Comparison of ENCODE assay signal across 8 cellular contexts in the genomic region with DNA sequence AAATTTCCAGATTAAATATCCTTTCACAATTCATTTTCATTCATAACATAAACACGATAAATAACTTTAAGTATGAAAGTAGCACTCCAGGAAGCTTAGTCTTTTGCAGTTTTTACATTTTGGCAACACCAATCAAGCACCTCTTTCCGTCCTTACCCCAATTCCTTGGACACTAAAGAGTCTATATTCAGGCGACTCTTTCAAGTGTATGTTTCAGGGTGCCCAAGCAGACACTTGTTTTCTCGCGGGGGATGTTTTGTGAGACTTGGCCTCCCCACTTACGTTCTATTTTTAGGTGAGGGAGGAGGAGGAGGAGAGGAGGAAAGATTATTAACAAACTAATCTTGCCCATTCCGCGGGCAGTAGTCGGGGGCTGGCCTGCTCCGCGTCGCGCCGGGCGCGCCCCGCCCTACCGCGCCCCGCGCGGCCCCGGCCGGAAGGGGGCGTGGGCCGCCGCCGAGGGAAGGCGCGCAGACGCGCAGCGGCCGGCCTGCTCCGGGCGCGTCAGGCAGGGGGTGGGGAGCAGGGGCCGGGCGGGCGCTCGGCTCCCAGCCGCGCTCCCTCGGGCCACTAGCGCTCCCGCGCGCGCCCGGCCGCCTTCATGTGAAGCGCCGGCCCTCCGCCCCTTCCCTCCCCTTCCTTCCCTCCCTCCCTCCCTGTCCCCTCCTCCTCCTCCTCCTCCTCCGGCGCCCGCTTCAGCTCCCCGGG. TPM values are rescaled to one million over a fixed set of nuclear protein-coding genes. Genes with fewer than 3 reads are reported as not detected.
DNase-seq lines count a peak whose midpoint lies in the region; ATAC-seq, FAIRE-seq and TF ChIP-seq lines count a peak whose summit lies in the region.

A gene (plus strand): TSS at position 473 of the 708 bp plus-strand sequence. CDS start 337 bp downstream, outside the sequence.

- H3K27ac Mint-ChIP-seq in activated T-helper 2 cell treated with anti-CD3 and anti-CD28 coated beads, Interferon-gamma antibody, Interleukin-2, Interleukin-4, amounts not matched to agents 10 μg/mL and 5 μg/mL and 100 μg/mL, durations not matched to agents 14 hours and 24 hours and 36 hours, result peak within 1 kb of the TSS; percentile 90
- H3K27ac Mint-ChIP-seq in nephron, result peak within 1 kb of the TSS; percentile 92 to 98 (median 97)
- peak within 1 kb of the TSS; percentile 91 to 97 for H3K27ac Mint-ChIP-seq in stimulated activated naive CD8-positive, alpha-beta T cell treated with anti-CD3 and anti-CD28 coated beads, Interleukin-15, amount 100 ng/mL, for 72 hours

- FAIRE-seq in RCC 7860 (lab: Jason Lieb, UNC), result no peak

- H3K4me3 ChIP-seq in HUES48 (ENCODE audit: low read depth, low read length) (peak within 1 kb of the TSS; percentile 86), fibroblast of the aortic adventitia (ENCODE audit: low read depth, low read length) (peak within 1 kb of the TSS; percentile 84)

- H3K36me3 ChIP-seq in HUES48 (ENCODE audit: control insufficient read depth, insufficient read depth, low read length), result no peaks in the 10 kb centered on the region

- ATAC-seq in GM21447 (IDR thresholded peaks at IDR 0.05; ENCODE audit: unreplicated experiment), result peak; percentile 74
- peak; percentile 91 for ATAC-seq in stimulated activated naive CD8-positive, alpha-beta T cell treated with anti-CD3 and anti-CD28 coated beads, Interleukin-15, amount 100 ng/mL, for 72 hours

- peak within 1 kb of the TSS; percentile 64 for H3K9ac ChIP-seq in HUES48 (ENCODE audit: low read depth, low read length)

- peak within 1 kb of the TSS; percentile 77 for H3K27ac ChIP-seq in HUES48 (ENCODE audit: low read depth, low read length)

- peak within 1 kb of the TSS; percentile 90 for H3K4me3 Mint-ChIP-seq in activated T-helper 2 cell treated with anti-CD3 and anti-CD28 coated beads, Interferon-gamma antibody, Interleukin-2, Interleukin-4, amounts not matched to agents 10 μg/mL and 5 μg/mL and 100 μg/mL, durations not matched to agents 14 hours and 24 hours and 36 hours (ENCODE audit: low read depth)
- H3K4me3 Mint-ChIP-seq in nephron, result peak within 1 kb of the TSS; percentile 95 to 98 (median 97)
- H3K4me3 Mint-ChIP-seq in stimulated activated naive CD8-positive, alpha-beta T cell treated with anti-CD3 and anti-CD28 coated beads, Interleukin-15, amount 100 ng/mL, for 72 hours, result peak within 1 kb of the TSS; percentile 93 to 96

- intact Hi-C loops in activated T-helper 2 cell treated with anti-CD3 and anti-CD28 coated beads, Interferon-gamma antibody, Interleukin-2, Interleukin-4, amounts not matched to agents 10 μg/mL and 5 μg/mL and 100 μg/mL, durations not matched to agents 14 hours and 24 hours and 36 hours (cut with micrococcal nuclease), result loop anchor here (1.0 to 10.0 kb wide), 3 partner anchors 100 to 911 kb away; a partner anchor contains a TSS

- peaks cover 26% of the 10 kb centered on the region for H3K36me3 Mint-ChIP-seq in activated T-helper 2 cell treated with anti-CD3 and anti-CD28 coated beads, Interferon-gamma antibody, Interleukin-2, Interleukin-4, amounts not matched to agents 10 μg/mL and 5 μg/mL and 100 μg/mL, durations not matched to agents 14 hours and 24 hours and 36 hours (ENCODE audit: low read depth)
- peaks cover 17% of the 10 kb centered on the region for H3K36me3 Mint-ChIP-seq in nephron (ENCODE audit: low read depth)

- peaks cover 12% of the 10 kb centered on the region for H3K27me3 ChIP-seq in HUES48 (ENCODE audit: control insufficient read depth, insufficient read depth, low read length)

- H3K4me1 Mint-ChIP-seq in activated T-helper 2 cell treated with anti-CD3 and anti-CD28 coated beads, Interferon-gamma antibody, Interleukin-2, Interleukin-4, amounts not matched to agents 10 μg/mL and 5 μg/mL and 100 μg/mL, durations not matched to agents 14 hours and 24 hours and 36 hours (ENCODE audit: low read depth), result peaks cover 24% of the 10 kb centered on the region
- H3K4me1 Mint-ChIP-seq in nephron, result peaks cover 39% of the 10 kb centered on the region
- peaks cover 29% of the 10 kb centered on the region for H3K4me1 Mint-ChIP-seq in stimulated activated naive CD8-positive, alpha-beta T cell treated with anti-CD3 and anti-CD28 coated beads, Interleukin-15, amount 100 ng/mL, for 72 hours

- H3K27me3 Mint-ChIP-seq in activated T-helper 2 cell treated with anti-CD3 and anti-CD28 coated beads, Interferon-gamma antibody, Interleukin-2, Interleukin-4, amounts not matched to agents 10 μg/mL and 5 μg/mL and 100 μg/mL, durations not matched to agents 14 hours and 24 hours and 36 hours (ENCODE audit: low read depth), result peaks cover 26% of the 10 kb centered on the region
- H3K27me3 Mint-ChIP-seq in nephron (ENCODE audit: low read depth), result no peaks in the 10 kb centered on the region
- H3K27me3 Mint-ChIP-seq in stimulated activated naive CD8-positive, alpha-beta T cell treated with anti-CD3 and anti-CD28 coated beads, Interleukin-15, amount 100 ng/mL, for 72 hours, result peaks cover 20% of the 10 kb centered on the region

- no peaks in the 10 kb centered on the region for H3K9me3 ChIP-seq in HUES48 (ENCODE audit: control insufficient read depth, insufficient read depth, low read length)

- TF ChIP-seq CTCF in fibroblast of the aortic adventitia (IDR thresholded peaks at IDR 0.05; ENCODE audit: insufficient read depth, low read length) (no peak), nephron (IDR thresholded peaks at IDR 0.05; ENCODE audit: unreplicated experiment in 3 of 3) (no peak)

- peak; percentile 65 for DNase-seq in DMS153 (lab: John Stamatoyannopoulos, UW)
- DNase-seq in RCC 7860 (ENCODE audit: low spot score), result peak; percentile 65
- peak; percentile 71 for DNase-seq in activated T-helper 2 cell treated with anti-CD3 and anti-CD28 coated beads, Interferon-gamma antibody, Interleukin-2, Interleukin-4, amounts not matched to agents 10 μg/mL and 5 μg/mL and 100 μg/mL, durations not matched to agents 14 hours and 24 hours and 36 hours (ENCODE audit: low spot score)
- peak; percentile 82 for DNase-seq in fibroblast of the aortic adventitia (ENCODE audit: low read depth)
- peak; percentile 71 to 74 for DNase-seq in stimulated activated naive CD8-positive, alpha-beta T cell treated with anti-CD3 and anti-CD28 coated beads, Interleukin-15, amount 100 ng/mL, for 72 hours

- peaks cover 3% of the 10 kb centered on the region; the same call in 1 of the 2 replicates for H3K4me1 ChIP-seq in HUES48 (ENCODE audit: control insufficient read depth, insufficient read depth, low read length)

- no peaks in the 10 kb centered on the region for H3K9me3 Mint-ChIP-seq in activated T-helper 2 cell treated with anti-CD3 and anti-CD28 coated beads, Interferon-gamma antibody, Interleukin-2, Interleukin-4, amounts not matched to agents 10 μg/mL and 5 μg/mL and 100 μg/mL, durations not matched to agents 14 hours and 24 hours and 36 hours
- H3K9me3 Mint-ChIP-seq in nephron, result no peaks in the 10 kb centered on the region
- H3K9me3 Mint-ChIP-seq in stimulated activated naive CD8-positive, alpha-beta T cell treated with anti-CD3 and anti-CD28 coated beads, Interleukin-15, amount 100 ng/mL, for 72 hours, result no peaks in the 10 kb centered on the region

RNA-seq across cellular contexts. Expression of the gene that starts here (rescaled TPM):
- total RNA-seq in activated T-helper 2 cell treated with anti-CD3 and anti-CD28 coated beads, Interferon-gamma antibody, Interleukin-2, Interleukin-4, amounts not matched to agents 10 μg/mL and 5 μg/mL and 100 μg/mL, durations not matched to agents 14 hours and 24 hours and 36 hours, result 57.4 and 61.2 TPM in 2 replicates
- 101 and 286 TPM in 2 replicates for total RNA-seq in fibroblast of the aortic adventitia (ENCODE audit: low replicate concordance)

Comparison
In these comparisons a context has a peak if more than half of its experiments do, and no peak if none do; other contexts are left out.
1. Peak in every context shown above with its lines: DNase-seq, ATAC-seq, H3K4me3 ChIP-seq and H3K27ac ChIP-seq.